ENCODE assay signal across 1 cellular context in the genomic region with DNA sequence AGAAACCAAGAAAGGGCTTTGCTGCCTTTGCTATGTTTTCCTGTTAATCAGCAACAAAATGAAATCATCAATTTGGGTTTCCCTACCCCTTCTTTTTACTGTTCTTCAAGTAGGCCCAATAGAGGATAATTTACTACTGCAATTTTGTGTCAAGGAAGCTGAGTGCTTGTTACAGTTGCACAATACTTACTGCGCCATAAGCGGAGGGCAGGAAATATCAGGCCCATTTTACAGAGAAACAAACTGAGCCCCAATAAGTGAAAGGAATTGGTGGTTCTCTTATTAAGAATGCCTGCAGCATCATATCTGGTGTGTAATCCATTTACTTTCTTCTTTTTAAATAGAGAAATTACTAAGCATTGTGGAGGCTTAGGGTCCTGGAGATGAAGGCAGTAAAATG.
TF ChIP-seq lines count a peak whose summit lies in the region.

No MANE protein-coding gene starts in this region.

TF ChIP-seq in HepG2, 621 proteins besides CTCF, POLR2A, EP300 and RAD21:
- TF ChIP-seq ZNF629 (CRISPR knock-in tag; conservative IDR thresholded peaks at IDR 0.05): peak; percentile 66
- TF ChIP-seq, protein P1, sequence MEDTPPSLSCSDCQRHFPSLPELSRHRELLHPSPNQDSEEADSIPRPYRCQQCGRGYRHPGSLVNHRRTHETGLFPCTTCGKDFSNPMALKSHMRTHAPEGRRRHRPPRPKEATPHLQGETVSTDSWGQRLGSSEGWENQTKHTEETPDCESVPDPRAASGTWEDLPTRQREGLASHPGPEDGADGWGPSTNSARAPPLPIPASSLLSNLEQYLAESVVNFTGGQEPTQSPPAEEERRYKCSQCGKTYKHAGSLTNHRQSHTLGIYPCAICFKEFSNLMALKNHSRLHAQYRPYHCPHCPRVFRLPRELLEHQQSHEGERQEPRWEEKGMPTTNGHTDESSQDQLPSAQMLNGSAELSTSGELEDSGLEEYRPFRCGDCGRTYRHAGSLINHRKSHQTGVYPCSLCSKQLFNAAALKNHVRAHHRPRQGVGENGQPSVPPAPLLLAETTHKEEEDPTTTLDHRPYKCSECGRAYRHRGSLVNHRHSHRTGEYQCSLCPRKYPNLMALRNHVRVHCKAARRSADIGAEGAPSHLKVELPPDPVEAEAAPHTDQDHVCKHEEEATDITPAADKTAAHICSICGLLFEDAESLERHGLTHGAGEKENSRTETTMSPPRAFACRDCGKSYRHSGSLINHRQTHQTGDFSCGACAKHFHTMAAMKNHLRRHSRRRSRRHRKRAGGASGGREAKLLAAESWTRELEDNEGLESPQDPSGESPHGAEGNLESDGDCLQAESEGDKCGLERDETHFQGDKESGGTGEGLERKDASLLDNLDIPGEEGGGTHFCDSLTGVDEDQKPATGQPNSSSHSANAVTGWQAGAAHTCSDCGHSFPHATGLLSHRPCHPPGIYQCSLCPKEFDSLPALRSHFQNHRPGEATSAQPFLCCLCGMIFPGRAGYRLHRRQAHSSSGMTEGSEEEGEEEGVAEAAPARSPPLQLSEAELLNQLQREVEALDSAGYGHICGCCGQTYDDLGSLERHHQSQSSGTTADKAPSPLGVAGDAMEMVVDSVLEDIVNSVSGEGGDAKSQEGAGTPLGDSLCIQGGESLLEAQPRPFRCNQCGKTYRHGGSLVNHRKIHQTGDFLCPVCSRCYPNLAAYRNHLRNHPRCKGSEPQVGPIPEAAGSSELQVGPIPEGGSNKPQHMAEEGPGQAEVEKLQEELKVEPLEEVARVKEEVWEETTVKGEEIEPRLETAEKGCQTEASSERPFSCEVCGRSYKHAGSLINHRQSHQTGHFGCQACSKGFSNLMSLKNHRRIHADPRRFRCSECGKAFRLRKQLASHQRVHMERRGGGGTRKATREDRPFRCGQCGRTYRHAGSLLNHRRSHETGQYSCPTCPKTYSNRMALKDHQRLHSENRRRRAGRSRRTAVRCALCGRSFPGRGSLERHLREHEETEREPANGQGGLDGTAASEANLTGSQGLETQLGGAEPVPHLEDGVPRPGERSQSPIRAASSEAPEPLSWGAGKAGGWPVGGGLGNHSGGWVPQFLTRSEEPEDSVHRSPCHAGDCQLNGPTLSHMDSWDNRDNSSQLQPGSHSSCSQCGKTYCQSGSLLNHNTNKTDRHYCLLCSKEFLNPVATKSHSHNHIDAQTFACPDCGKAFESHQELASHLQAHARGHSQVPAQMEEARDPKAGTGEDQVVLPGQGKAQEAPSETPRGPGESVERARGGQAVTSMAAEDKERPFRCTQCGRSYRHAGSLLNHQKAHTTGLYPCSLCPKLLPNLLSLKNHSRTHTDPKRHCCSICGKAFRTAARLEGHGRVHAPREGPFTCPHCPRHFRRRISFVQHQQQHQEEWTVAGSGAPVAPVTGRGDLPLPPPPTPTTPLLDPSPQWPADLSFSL (CRISPR knock-in tag; IDR thresholded peaks at IDR 0.05): no peak
- TF ChIP-seq CEBPB (IDR thresholded peaks at IDR 0.05; ENCODE audit: borderline replicate concordance, low read depth, low read length): peak; percentile 67; the same call in 1 of the 2 replicates
